Comparison of ENCODE assay signal across 18 cellular contexts in the genomic region with DNA sequence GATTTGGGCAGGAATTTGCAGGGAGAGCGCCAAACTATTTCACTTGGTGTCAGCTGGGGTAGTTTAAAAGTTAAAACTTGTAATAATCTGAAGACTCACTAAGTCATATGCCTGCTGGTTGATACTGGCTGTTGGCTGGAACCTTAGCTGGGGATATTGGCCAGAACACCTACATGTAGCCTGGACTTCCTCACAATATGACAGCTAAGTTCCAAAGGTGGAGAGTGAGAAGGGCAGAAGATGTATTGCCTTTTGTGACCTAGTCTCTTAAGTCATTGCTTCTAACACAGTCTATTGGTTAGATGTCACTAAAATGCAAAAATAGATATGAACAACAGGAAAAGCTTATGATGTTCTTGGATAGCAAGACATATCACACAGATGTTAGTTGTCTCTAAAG.
DNase-seq lines count a peak whose midpoint lies in the region; ATAC-seq and TF ChIP-seq lines count a peak whose summit lies in the region.
"Had no signal": no experiment of that assay in that cellular context is flagged by ENCODE, and none has a peak within 500 bp of the region (broad histone marks: within the 10 kb centered on the region; RNA-seq: fewer than 3 reads in every experiment).

No MANE protein-coding gene starts in this region.

- DNase-seq in fibroblast of the aortic adventitia (ENCODE audit: low read depth): peak; percentile 41
- DNase-seq in transverse colon: no peak
- no peak for DNase-seq in HPDE6-E6E7 (ENCODE audit: extremely low spot score)
- no peak for DNase-seq in NCI-H2171 treated with DMSO at 0.1 percent for 48 hours (lab: John Stamatoyannopoulos, UW)
- no peak for DNase-seq in NCI-H187 treated with DMSO at 0.1 percent for 48 hours (lab: John Stamatoyannopoulos, UW)
- DNase-seq: C1 segment of cervical spinal cord; Calu3; CD4-positive, alpha-beta memory T cell; COR-L47; DMS53; DMS79 treated with DMSO at 0.1 percent for 48 hours; GF-D8; GM23248; H9 had no signal

- no peak overlapping the region for H3K27ac ChIP-seq in gastroesophageal sphincter
- peak overlapping the region in 1 of 4 donors; percentile 48 for H3K27ac ChIP-seq in transverse colon
- H3K27ac ChIP-seq: GM23248 had no signal

- peak; percentile 39 for ATAC-seq in gastroesophageal sphincter
- ATAC-seq in HG02763 (IDR thresholded peaks at IDR 0.05; ENCODE audit: unreplicated experiment): no peak
- ATAC-seq: HCT116 had no signal

- H3K4me1 ChIP-seq in gastroesophageal sphincter (peaks cover 0 to 7% (median 0%) of the 10 kb centered on the region in 3 donors), transverse colon (peaks cover 0 to 9% (median 3%) of the 10 kb centered on the region in 4 donors)

- in situ Hi-C loops in transverse colon (cut with MboI; ENCODE audit: low pct_ligation_motif_present in 1 of 4, low pct_unique_long_range_greater_than_20kb in 1 of 4, low sequenced_read_pairs in 3 of 4): no loop called here

- 20 to 21% methylated on average over 1 of the region's 1 CpG for WGBS in gastroesophageal sphincter (ENCODE audit: low coverage in 1 of 2), 2 donors
- WGBS in transverse colon (ENCODE audit: low coverage in 1 of 2), 2 donors: 83 to 85% methylated on average over 1 of the region's 1 CpG

- H3K4me3 ChIP-seq in fibroblast of the aortic adventitia (ENCODE audit: low read depth, low read length): no peak overlapping the region
- no peak overlapping the region for H3K4me3 ChIP-seq in gastroesophageal sphincter
- no peak overlapping the region for H3K4me3 ChIP-seq in transverse colon
- H3K4me3 ChIP-seq: GM23248 had no signal

- no peak overlapping the region for H3K4me3 Mint-ChIP-seq in nephron
- H3K4me3 Mint-ChIP-seq: CD4-positive, alpha-beta memory T cell; H9 had no signal

- TF ChIP-seq POLR2A in gastroesophageal sphincter (IDR thresholded peaks at IDR 0.05) (no peak), transverse colon (IDR thresholded peaks at IDR 0.05) (no peak)

- H3K27me3 ChIP-seq in gastroesophageal sphincter (no peaks in the 10 kb centered on the region), transverse colon (no peaks in the 10 kb centered on the region)

- H3K9me3 ChIP-seq in gastroesophageal sphincter (no peaks in the 10 kb centered on the region), transverse colon (no peaks in the 10 kb centered on the region)

- peaks cover 15% of the 10 kb centered on the region for H3K4me1 Mint-ChIP-seq in nephron
- H3K4me1 Mint-ChIP-seq: CD4-positive, alpha-beta memory T cell had no signal

- H3K27me3 Mint-ChIP-seq in nephron (ENCODE audit: low read depth): no peaks in the 10 kb centered on the region

- H3K36me3 Mint-ChIP-seq in nephron (ENCODE audit: low read depth): no peaks in the 10 kb centered on the region

- peaks cover 4% of the 10 kb centered on the region for H3K9me3 Mint-ChIP-seq in nephron

- no peak for TF ChIP-seq CTCF in fibroblast of the aortic adventitia (IDR thresholded peaks at IDR 0.05; ENCODE audit: insufficient read depth, low read length)
- TF ChIP-seq CTCF in gastroesophageal sphincter (IDR thresholded peaks at IDR 0.05): no peak
- TF ChIP-seq CTCF in nephron (IDR thresholded peaks at IDR 0.05; ENCODE audit: unreplicated experiment in 3 of 3): no peak
- TF ChIP-seq CTCF in transverse colon (IDR thresholded peaks at IDR 0.05): no peak

- H3K36me3 ChIP-seq in gastroesophageal sphincter: no peaks in the 10 kb centered on the region
- H3K36me3 ChIP-seq in transverse colon: no peaks in the 10 kb centered on the region

- intact Hi-C loops in transverse colon (cut with DNase I; ENCODE audit: low total_unique reads): no loop called here

- TF ChIP-seq EP300 in gastroesophageal sphincter (IDR thresholded peaks at IDR 0.05): no peak
- peak; percentile 32 for TF ChIP-seq EP300 in transverse colon (IDR thresholded peaks at IDR 0.05; ENCODE audit: low read depth)

- H3K27ac Mint-ChIP-seq in nephron: peak overlapping the region; percentile 30 to 53 (median 30)
- H3K27ac Mint-ChIP-seq: CD4-positive, alpha-beta memory T cell; H9 had no signal
